ENCODE assay signal across 9 cellular contexts in the genomic region with DNA sequence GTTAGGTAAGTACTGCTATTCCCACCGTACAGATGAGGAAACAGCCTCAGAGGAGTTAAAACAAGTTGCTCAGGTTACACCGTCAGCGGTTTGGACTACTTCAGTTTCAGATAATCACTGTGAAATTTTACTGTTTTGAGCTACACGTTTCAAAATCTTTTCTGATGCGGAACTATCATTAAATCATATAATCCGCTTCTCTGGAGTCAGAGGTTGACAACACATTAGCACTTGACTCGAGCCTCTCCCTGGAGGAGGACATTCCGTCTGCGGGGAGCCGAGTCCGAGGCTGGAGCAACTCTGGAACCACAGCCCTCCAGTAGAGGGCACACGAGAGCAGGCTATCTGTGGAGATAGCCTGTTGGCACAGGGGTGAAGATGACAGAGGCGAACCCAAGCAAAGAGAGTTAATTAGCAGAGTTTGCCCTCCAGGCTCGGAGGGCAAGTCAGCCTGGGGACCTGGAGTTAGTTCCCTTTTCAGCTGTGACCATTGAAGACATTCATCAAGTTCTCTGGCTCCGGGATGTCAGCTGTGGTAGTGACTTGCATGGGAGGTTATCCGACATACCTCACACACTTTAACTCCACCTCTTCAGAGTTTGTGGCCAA.
DNase-seq lines count a peak whose midpoint lies in the region; ATAC-seq and TF ChIP-seq lines count a peak whose summit lies in the region.
"Had no signal": no experiment of that assay in that cellular context is flagged by ENCODE, and none has a peak within 500 bp of the region (broad histone marks: within the 10 kb centered on the region; RNA-seq: fewer than 3 reads in every experiment).

No MANE protein-coding gene starts in this region.

- H2BK15ac ChIP-seq in IMR-90 (ENCODE audit: low read depth, low read length) = no peak overlapping the region; the same call in 2 of the 3 replicates

- ATAC-seq in GM21576 (IDR thresholded peaks at IDR 0.05; ENCODE audit: unreplicated experiment) (peak; percentile 83), IMR-90 (ENCODE audit: low read depth) (peak; percentile 91), gastroesophageal sphincter (peak; percentile 76)

- H3K18ac ChIP-seq in IMR-90 (ENCODE audit: low read depth, low read length) = no peak overlapping the region

- H2AK5ac ChIP-seq in IMR-90 (ENCODE audit: low read depth, low read length) = 0 out of 2 replicates have a peak overlapping the region, but pooled peaks have one; percentile 63

- peak overlapping the region; percentile 64 for H3K4me3 Mint-ChIP-seq in type B pancreatic cell

- H3K9me3 ChIP-seq in IMR-90 (ENCODE audit: control insufficient read depth, insufficient read depth, low read length) = no peaks in the 10 kb centered on the region
- no peaks in the 10 kb centered on the region for H3K9me3 ChIP-seq in SJCRH30 (replicated peaks)
- H3K9me3 ChIP-seq in gastroesophageal sphincter = no peaks in the 10 kb centered on the region
- H3K9me3 ChIP-seq in parathyroid adenoma (ENCODE audit: control insufficient read depth, low read length) = no peaks in the 10 kb centered on the region

- 53% methylated on average over 5 of the region's 16 CpGs; no CpG with 5 or more reads in 1 of the 2 experiments for WGBS in IMR-90 (ENCODE audit: extremely low coverage in 2 of 2, insufficient read length in 1 of 2), 2 experiments
- 26 to 69% methylated on average over 5 to 16 of the region's 16 CpGs for WGBS in gastroesophageal sphincter (ENCODE audit: low coverage in 1 of 2), 2 donors

- no peak overlapping the region for H2BK5ac ChIP-seq in IMR-90 (ENCODE audit: low read depth, low read length, poor library complexity, severe bottlenecking)

- H3K27ac ChIP-seq in IMR-90 (ENCODE audit: insufficient read depth, low read length) (no peak overlapping the region), SJCRH30 (no peak overlapping the region), gastroesophageal sphincter (no peak overlapping the region), parathyroid adenoma (no peak overlapping the region)

- peaks cover 38% of the 10 kb centered on the region for H3K4me1 Mint-ChIP-seq in type B pancreatic cell (ENCODE audit: unreplicated experiment)

- no peak overlapping the region for H3K23ac ChIP-seq in IMR-90 (ENCODE audit: low read depth, low read length)

- no TSS peak for BruUV-seq in IMR-90 (replicated peaks; lab: Mats Ljungman, UMichigan)

- TF ChIP-seq RAD21 in IMR-90 (IDR thresholded peaks at IDR 0.05; ENCODE audit: low read length) = peak; percentile 87

- H3K36me3 ChIP-seq in IMR-90 (ENCODE audit: control insufficient read depth, insufficient read depth, low read length) (peaks cover 3% of the 10 kb centered on the region; the same call in 1 of the 2 replicates), SJCRH30 (no peaks in the 10 kb centered on the region), gastroesophageal sphincter (no peaks in the 10 kb centered on the region), parathyroid adenoma (ENCODE audit: control insufficient read depth, insufficient read depth, low read length) (no peaks in the 10 kb centered on the region)

- in situ Hi-C loops in IMR-90 (cut with MboI; ENCODE audit: low sequenced_read_pairs) = loop anchor here (25.0 kb wide), 1 partner anchor 133 kb away; no protein-coding TSS in a partner anchor

- H3K79me2 ChIP-seq in parathyroid adenoma = no peaks in the 10 kb centered on the region

- no peaks in the 10 kb centered on the region for H3K9me3 Mint-ChIP-seq in type B pancreatic cell

- CTCF ChIA-PET in IMR-90 (lab: Yijun Ruan, JAX) = interaction anchor here (0.6 to 1.9 kb wide), 13 partner anchors 13 to 297 kb away, joined by 3 to 5 read pairs (median 3); no protein-coding TSS in a partner anchor

- POLR2A ChIA-PET in IMR-90 (lab: Charles Lee; ENCODE audit: unreplicated experiment) = no interaction called here

- no peaks in the 10 kb centered on the region for H3K27me3 Mint-ChIP-seq in type B pancreatic cell

- peak; percentile 78 for DNase-seq in EL
- DNase-seq in IMR-90 = peak; percentile 65
- peak; percentile 92 to 98 for DNase-seq in SJCRH30
- DNase-seq in activated gamma-delta T cell treated with anti-CD3 and anti-CD28 coated beads, Interleukin-2, amount 50 U/mL, for 16 hours (ENCODE audit: low read depth) = peak; percentile 59
- DNase-seq in type B pancreatic cell (ENCODE audit: extremely low spot score, unreplicated experiment) = peak; percentile 79

- no peak overlapping the region for H2AK9ac ChIP-seq in IMR-90 (replicated peaks; ENCODE audit: low read depth, low read length, poor library complexity)

- peak overlapping the region; percentile 74 for H3K27ac Mint-ChIP-seq in type B pancreatic cell

- peak overlapping the region; percentile 56; the same call in 1 of the 2 replicates for H3K4ac ChIP-seq in IMR-90 (ENCODE audit: low read depth, low read length)

- peaks cover 23% of the 10 kb centered on the region for H3K9me1 ChIP-seq in IMR-90 (ENCODE audit: insufficient read depth, low read length)

- no peak overlapping the region for H2BK20ac ChIP-seq in IMR-90 (ENCODE audit: low read depth, low read length)

- H3K27me3 ChIP-seq in IMR-90 (ENCODE audit: control insufficient read depth, insufficient read depth, low read length) = no peaks in the 10 kb centered on the region
- no peaks in the 10 kb centered on the region for H3K27me3 ChIP-seq in SJCRH30
- no peaks in the 10 kb centered on the region for H3K27me3 ChIP-seq in gastroesophageal sphincter
- no peaks in the 10 kb centered on the region for H3K27me3 ChIP-seq in parathyroid adenoma (ENCODE audit: control insufficient read depth, insufficient read depth, low read length)

- TF ChIP-seq EP300 in gastroesophageal sphincter (IDR thresholded peaks at IDR 0.05) = no peak

- intact Hi-C loops in IMR-90 (cut with micrococcal nuclease) = loop anchor here (2.0 to 10.0 kb wide), 5 partner anchors 123 to 335 kb away; a partner anchor contains a TSS

- H4K8ac ChIP-seq in IMR-90 (ENCODE audit: low read depth in 2 of 2, low read length in 2 of 2) = peak overlapping the region in 1 of 2 experiments; percentile 20; a peak in 1 of 4 replicates

- peaks cover 65% of the 10 kb centered on the region for H4K20me1 ChIP-seq in IMR-90 (ENCODE audit: insufficient read depth, low read length)

- H4K5ac ChIP-seq in IMR-90 (ENCODE audit: low read depth, low read length) = no peak overlapping the region

- H3K36me3 Mint-ChIP-seq in type B pancreatic cell = no peaks in the 10 kb centered on the region

- H3K56ac ChIP-seq in IMR-90 (ENCODE audit: extremely low read depth, insufficient read depth, low read length) = no peak overlapping the region

- no peak overlapping the region for H3K4me3 ChIP-seq in IMR-90 (ENCODE audit: insufficient read depth, low read depth, low read length)
- H3K4me3 ChIP-seq in SJCRH30 = 0 out of 2 replicates have a peak overlapping the region, but pooled peaks have one; percentile 4
- no peak overlapping the region for H3K4me3 ChIP-seq in gastroesophageal sphincter
- no peak overlapping the region for H3K4me3 ChIP-seq in parathyroid adenoma (ENCODE audit: low read depth, low read length)
- H3K4me3 ChIP-seq: skin epidermis had no signal

- H2AFZ ChIP-seq in IMR-90 (replicated peaks; ENCODE audit: low read length, poor library complexity) (peak overlapping the region; percentile 4), parathyroid adenoma (peak overlapping the region; percentile 7)

- dilution Hi-C loops in IMR-90 (cut with HindIII; ENCODE audit: low sequenced_read_pairs, unreplicated experiment) = no loop called here

- H3K9ac ChIP-seq in IMR-90 (ENCODE audit: low read depth, low read length) (no peak overlapping the region), parathyroid adenoma (no peak overlapping the region)

- H2BK120ac ChIP-seq in IMR-90 (ENCODE audit: low read depth, low read length) = no peak overlapping the region

- peaks cover 28 to 83% of the 10 kb centered on the region in 2 experiments for H3K79me1 ChIP-seq in IMR-90 (ENCODE audit: low read depth in 1 of 2, low read length in 2 of 2)

- H3K4me2 ChIP-seq in IMR-90 (ENCODE audit: low read depth, low read length) (no peak overlapping the region), parathyroid adenoma (ENCODE audit: low read length) (no peak overlapping the region)

- peaks cover 14% of the 10 kb centered on the region for H3K4me1 ChIP-seq in IMR-90 (ENCODE audit: control insufficient read depth, insufficient read depth, low read length)
- peaks cover 21% of the 10 kb centered on the region for H3K4me1 ChIP-seq in SJCRH30
- H3K4me1 ChIP-seq in gastroesophageal sphincter = peaks cover 0 to 41% (median 4%) of the 10 kb centered on the region in 3 donors
- H3K4me1 ChIP-seq in parathyroid adenoma = no peaks in the 10 kb centered on the region

- H3K14ac ChIP-seq in IMR-90 (replicated peaks; ENCODE audit: low read depth, low read length) = no peak overlapping the region

- peak overlapping the region; percentile 57; the same call in 1 of the 2 replicates for H4K91ac ChIP-seq in IMR-90 (ENCODE audit: insufficient read depth, low read depth, low read length)

- no peak for TF ChIP-seq POLR2A in IMR-90 (IDR thresholded peaks at IDR 0.05; ENCODE audit: low read depth, low read length)
- no peak for TF ChIP-seq POLR2A in gastroesophageal sphincter (IDR thresholded peaks at IDR 0.05)

- TF ChIP-seq CTCF in IMR-90 (conservative IDR thresholded peaks at IDR 0.05; ENCODE audit: low read depth, low read length) = peak; percentile 84
- peak; percentile 82 to 90 (median 86) for TF ChIP-seq CTCF in gastroesophageal sphincter (IDR thresholded peaks at IDR 0.05)
- peak; percentile 76 for TF ChIP-seq CTCF in parathyroid adenoma (IDR thresholded peaks at IDR 0.05)
- TF ChIP-seq CTCF in type B pancreatic cell (conservative IDR thresholded peaks at IDR 0.05) = peak; percentile 97

TF ChIP-seq in IMR-90, 13 proteins besides CTCF, POLR2A, EP300 and RAD21:
- TF ChIP-seq BHLHE40 (IDR thresholded peaks at IDR 0.05; ENCODE audit: low read depth, low read length) (no peak), RCOR1 (IDR thresholded peaks at IDR 0.05; ENCODE audit: insufficient replicate concordance, low read length) (no peak), SMC3 (IDR thresholded peaks at IDR 0.05; ENCODE audit: low read depth, low read length) (peak; percentile 86), MAZ (IDR thresholded peaks at IDR 0.05; ENCODE audit: borderline replicate concordance, low read depth, low read length) (peak; percentile 62; the same call in 1 of the 2 replicates), CEBPB (IDR thresholded peaks at IDR 0.05; ENCODE audit: low read depth, low read length) (0 out of 2 replicates have a peak, but pooled peaks have one; percentile 1)
TF ChIP-seq in IMR-90: peak in this region for 3.
